In genomic region chr4:145808021-145808650, GRCh38 we compare ENCODE assay signal across 9 cellular contexts.
A peak's percentile ranks its signal among the peaks of the same experiment; 100 is the strongest.
DNase-seq lines count a peak whose midpoint lies in the region; ATAC-seq, FAIRE-seq and TF ChIP-seq lines count a peak whose summit lies in the region.
"Had no signal": no experiment of that assay in that cellular context is flagged by ENCODE, and none has a peak within 500 bp of the region (broad histone marks: within the 10 kb centered on the region; RNA-seq: fewer than 3 reads in every experiment).

No MANE protein-coding gene starts in this region.

- peak overlapping the region in 3 of 5 donors; percentile 22 to 78 (median 24) for H3K27ac ChIP-seq in adrenal gland
- peak overlapping the region; percentile 11 for H3K27ac ChIP-seq in HepG2 (ENCODE audit: extremely low read length, insufficient read depth, low read length)
- no peak overlapping the region for H3K27ac ChIP-seq in dorsolateral prefrontal cortex

- no peak for FAIRE-seq in HepG2 (lab: Jason Lieb, UNC)
- FAIRE-seq: endometrium had no signal

- no peak for TF ChIP-seq POLR2A in adrenal gland (IDR thresholded peaks at IDR 0.05)
- no peak for TF ChIP-seq POLR2A in HepG2 (IDR thresholded peaks at IDR 0.05; ENCODE audit: insufficient read depth in 1 of 2, low read depth in 2 of 2, low read length in 2 of 2)

- intact Hi-C loops in adrenal gland (cut with DNase I) = no loop called here
- intact Hi-C loops in HepG2 (cut with micrococcal nuclease; ENCODE audit: unreplicated experiment) = no loop called here
- intact Hi-C loops in dorsolateral prefrontal cortex (cut with DNase I) = no loop called here

- H3K4me3 ChIP-seq in H7 (ENCODE audit: insufficient read depth, low read depth, low read length) = no peak overlapping the region
- no peak overlapping the region for H3K4me3 ChIP-seq in adrenal gland
- H3K4me3 ChIP-seq in HepG2 (replicated peaks in 1 of 3; ENCODE audit: insufficient read depth in 1 of 3, low read depth in 2 of 3, low read length in 3 of 3) = no peak overlapping the region
- H3K4me3 ChIP-seq in dorsolateral prefrontal cortex = no peak overlapping the region

- DNase-seq in NOMO-1 treated with DMSO at 0.1 percent for 48 hours (lab: John Stamatoyannopoulos, UW; ENCODE audit: unreplicated experiment) (peak; percentile 34), NOMO-1 treated with dmso at 0.1 percent for 144 hours (lab: John Stamatoyannopoulos, UW; ENCODE audit: unreplicated experiment) (no peak), H7 (peak; percentile 13), LoVo (ENCODE audit: low spot score) (peak; percentile 54), adrenal gland (peak in 6 of 7 donors; percentile 22 to 70 (median 39)), HepG2 (ENCODE audit: low spot score) (peak; percentile 85), UCSD-AML1 (lab: John Stamatoyannopoulos, UW; ENCODE audit: unreplicated experiment) (no peak), dorsolateral prefrontal cortex (no peak)

- no peaks in the 10 kb centered on the region for H4K20me1 ChIP-seq in HepG2 (ENCODE audit: insufficient read depth, low read length)

- H3K79me2 ChIP-seq in HepG2 (ENCODE audit: insufficient read depth, low read length) = no peaks in the 10 kb centered on the region

- TF ChIP-seq CTCF in adrenal gland (IDR thresholded peaks at IDR 0.05) = no peak
- TF ChIP-seq CTCF in HepG2 (CRISPR knock-in tag; IDR thresholded peaks at IDR 0.05) = no peak
- TF ChIP-seq CTCF in dorsolateral prefrontal cortex (IDR thresholded peaks at IDR 0.05 in 54 of 56, conservative IDR thresholded peaks at IDR 0.05 in 2 of 56; ENCODE audit: low read depth in 1 of 56, partially characterized antibody in 56 of 56) = no peak

- H2AFZ ChIP-seq in HepG2 (ENCODE audit: low read length) = no peak overlapping the region

- no peak overlapping the region for H3K9ac ChIP-seq in HepG2 (ENCODE audit: insufficient read depth, low read depth, low read length)

- H3K9me3 ChIP-seq in adrenal gland (replicated peaks in 1 of 3) = no peaks in the 10 kb centered on the region
- peaks cover 9% of the 10 kb centered on the region; the same call in 1 of the 2 replicates for H3K9me3 ChIP-seq in HepG2 (ENCODE audit: low read length)

- H3K36me3 ChIP-seq in H7 (replicated peaks; ENCODE audit: control insufficient read depth, insufficient read depth, low read length) (peaks cover 5% of the 10 kb centered on the region), adrenal gland (replicated peaks in 1 of 2) (no peaks in the 10 kb centered on the region), HepG2 (replicated peaks in 1 of 2; ENCODE audit: control insufficient read depth in 1 of 2, insufficient read depth in 2 of 2, low read length in 2 of 2) (peaks cover 0 to 2% of the 10 kb centered on the region in 2 experiments; a peak in 1 of 5 replicates)

- no peak for TF ChIP-seq RAD21 in HepG2 (CRISPR knock-in tag; IDR thresholded peaks at IDR 0.05)

- H3K27me3 ChIP-seq in H7 (ENCODE audit: control insufficient read depth, insufficient read depth, low read length) (no peaks in the 10 kb centered on the region), adrenal gland (no peaks in the 10 kb centered on the region), HepG2 (ENCODE audit: control insufficient read depth in 1 of 2, insufficient read depth in 2 of 2, low read length in 2 of 2) (no peaks in the 10 kb centered on the region), dorsolateral prefrontal cortex (no peaks in the 10 kb centered on the region)

- POLR2A ChIA-PET in HepG2 (lab: Yijun Ruan, JAX) = no interaction called here

- no peak overlapping the region for H3K4me2 ChIP-seq in HepG2 (ENCODE audit: low read depth, low read length)

- no TSS peak for BruUV-seq in HepG2 (replicated peaks; lab: Mats Ljungman, UMichigan)

- 0 out of 4 replicates have a peak, but pooled peaks of 1 of the 2 experiments have one; percentile 7 for TF ChIP-seq EP300 in HepG2 (IDR thresholded peaks at IDR 0.05; ENCODE audit: low read depth in 2 of 2, low read length in 2 of 2)
- TF ChIP-seq EP300 in HepG2 (CRISPR knock-in tag; IDR thresholded peaks at IDR 0.05; ENCODE audit: borderline replicate concordance) = no peak

- 19 to 26% (median 22%) methylated on average over 3 of the region's 3 CpGs for WGBS in adrenal gland, 4 donors
- WGBS in HepG2 (ENCODE audit: low lambda C conversion rate) = 51% methylated on average over 3 of the region's 3 CpGs

- in situ Hi-C loops in HepG2 (cut with HindIII; ENCODE audit: extremely low pct_ligation_motif_present, low pct_unique_long_range_greater_than_20kb) = no loop called here

- CTCF ChIA-PET in HepG2 (lab: Yijun Ruan, JAX; ENCODE audit: low intra/inter-chr PET ratio, low total read pairs) = no interaction called here

- H3K4me1 ChIP-seq in adrenal gland (replicated peaks in 1 of 2) (peaks cover 0 to 27% of the 10 kb centered on the region in 2 donors), HepG2 (ENCODE audit: insufficient read depth, low read length) (peaks cover 43% of the 10 kb centered on the region)

- peak; percentile 67 for ATAC-seq in HepG2

TF ChIP-seq in HepG2, 621 proteins besides CTCF, POLR2A, EP300 and RAD21:
- TF ChIP-seq ATF3 (CRISPR knock-in tag; IDR thresholded peaks at IDR 0.05) = peak; percentile 66
- no peak for TF ChIP-seq ZNF557 (CRISPR knock-in tag; IDR thresholded peaks at IDR 0.05)
- TF ChIP-seq SAP130 (CRISPR knock-in tag; IDR thresholded peaks at IDR 0.05; ENCODE audit: low read depth) = 0 out of 2 replicates have a peak, but pooled peaks have one; percentile 23
- peak; percentile 61; the same call in 1 of the 2 replicates for TF ChIP-seq FOSL1 (CRISPR knock-in tag; IDR thresholded peaks at IDR 0.05; ENCODE audit: borderline replicate concordance)
- peak; percentile 57; the same call in 1 of the 2 replicates for TF ChIP-seq SP5 (CRISPR knock-in tag; IDR thresholded peaks at IDR 0.05; ENCODE audit: borderline replicate concordance, low read depth)
- TF ChIP-seq FOSL2 (CRISPR knock-in tag; IDR thresholded peaks at IDR 0.05) = peak; percentile 90

Comparison
In these comparisons a context has a peak if more than half of its experiments do, and no peak if none do; other contexts are left out.
1. DNase-seq: peak in NOMO-1 treated with DMSO at 0.1 percent for 48 hours (single experiment), H7 (single experiment), LoVo (single experiment), adrenal gland (6 of 7) and HepG2 (single experiment); none in NOMO-1 treated with dmso at 0.1 percent for 144 hours (single experiment), UCSD-AML1 (single experiment) and dorsolateral prefrontal cortex (0 of 10).
2. H3K27ac ChIP-seq: peak in adrenal gland (3 of 5) and HepG2 (single experiment); none in dorsolateral prefrontal cortex (0 of 59).